ENCODE assay signal across 1 cellular context in the genomic region with DNA sequence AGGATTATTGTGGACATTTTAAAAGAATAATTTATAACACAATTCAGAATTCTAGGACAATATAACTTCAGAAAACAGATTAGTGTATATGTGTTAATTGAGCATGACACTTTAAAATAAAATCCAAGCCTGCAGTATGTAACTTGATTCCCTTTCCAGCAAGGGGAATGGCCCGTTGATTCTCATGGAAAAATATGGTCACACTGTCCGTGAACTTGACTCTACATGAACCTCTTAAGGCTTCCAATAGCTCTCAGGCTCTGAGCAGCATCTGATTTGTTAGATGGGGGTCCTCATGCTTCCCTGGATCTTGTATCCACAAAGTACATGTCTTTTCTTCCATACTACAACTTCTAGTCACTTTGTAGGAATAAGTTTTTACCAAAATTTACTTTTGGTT.
TF ChIP-seq lines count a peak whose summit lies in the region.

No MANE protein-coding gene starts in this region.

TF ChIP-seq in HCT116, 20 proteins besides CTCF, POLR2A, EP300 and RAD21 (continued from another document):
- TF ChIP-seq, protein P1, sequence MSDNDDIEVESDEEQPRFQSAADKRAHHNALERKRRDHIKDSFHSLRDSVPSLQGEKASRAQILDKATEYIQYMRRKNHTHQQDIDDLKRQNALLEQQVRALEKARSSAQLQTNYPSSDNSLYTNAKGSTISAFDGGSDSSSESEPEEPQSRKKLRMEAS (IDR thresholded peaks at IDR 0.05), result no peak
- TF ChIP-seq EZH2phosphoT487 (IDR thresholded peaks at IDR 0.05; ENCODE audit: borderline replicate concordance), result no peak
- TF ChIP-seq SRF (IDR thresholded peaks at IDR 0.05; ENCODE audit: low read depth), result no peak
- no peak for TF ChIP-seq ZNF274 (IDR thresholded peaks at IDR 0.05; ENCODE audit: low read depth, low read length)
- TF ChIP-seq, protein P2, sequence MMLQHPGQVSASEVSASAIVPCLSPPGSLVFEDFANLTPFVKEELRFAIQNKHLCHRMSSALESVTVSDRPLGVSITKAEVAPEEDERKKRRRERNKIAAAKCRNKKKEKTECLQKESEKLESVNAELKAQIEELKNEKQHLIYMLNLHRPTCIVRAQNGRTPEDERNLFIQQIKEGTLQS (IDR thresholded peaks at IDR 0.05), result no peak
- TF ChIP-seq CBX3 (IDR thresholded peaks at IDR 0.05; ENCODE audit: low read depth), result 0 out of 2 replicates have a peak, but pooled peaks have one; percentile 9
- no peak; the same call in 1 of the 2 replicates for TF ChIP-seq SP1 (IDR thresholded peaks at IDR 0.05; ENCODE audit: low read depth)
- TF ChIP-seq CEBPB (IDR thresholded peaks at IDR 0.05; ENCODE audit: low read depth), result no peak
- no peak for TF ChIP-seq ZFX (IDR thresholded peaks at IDR 0.05)
